ENCODE assay signal across 8 cellular contexts in genomic region chr6:79078057-79078969, GRCh38. TPM values are rescaled to one million over a fixed set of nuclear protein-coding genes. Genes with fewer than 3 reads are reported as not detected.
DNase-seq lines count a peak whose midpoint lies in the region; ATAC-seq, FAIRE-seq and TF ChIP-seq lines count a peak whose summit lies in the region.

Gene PHIP (minus strand): TSS chr6:79078254. CDS start chr6:79078068, 186 bp downstream.

- 0% methylated on average over 51 to 73 of the region's 73 CpGs for WGBS in aorta, 2 donors

- no peaks in the 10 kb centered on the region for H3K36me3 ChIP-seq in astrocyte (ENCODE audit: insufficient read depth, low read length)
- H3K36me3 ChIP-seq in aorta (ENCODE audit: control insufficient read depth in 1 of 2, insufficient read depth in 2 of 2, low read length in 1 of 2), result no peaks in the 10 kb centered on the region

- H3K79me2 ChIP-seq in astrocyte (ENCODE audit: insufficient read depth, low read length), result peaks cover 30% of the 10 kb centered on the region

- H3K36me3 Mint-ChIP-seq in astrocyte (ENCODE audit: low read depth, unreplicated experiment), result no peaks in the 10 kb centered on the region

- peak within 1 kb of the TSS; percentile 98 for H2AFZ ChIP-seq in astrocyte (ENCODE audit: low read depth, low read length)

- no peaks in the 10 kb centered on the region for H4K20me1 ChIP-seq in astrocyte (ENCODE audit: insufficient read depth, low read length)

- no peak for FAIRE-seq in astrocyte (lab: Jason Lieb, UNC)

- peak within 1 kb of the TSS; percentile 95 for H3K27ac Mint-ChIP-seq in astrocyte (ENCODE audit: unreplicated experiment)

- H3K4me1 Mint-ChIP-seq in astrocyte (ENCODE audit: low read depth, unreplicated experiment), result peaks cover 6% of the 10 kb centered on the region

- no peaks in the 10 kb centered on the region for H3K9me3 Mint-ChIP-seq in astrocyte (ENCODE audit: unreplicated experiment)

- H3K27ac ChIP-seq in astrocyte (ENCODE audit: low read depth, low read length) (peak within 1 kb of the TSS; percentile 96), aorta (ENCODE audit: low read depth in 1 of 2, low read length in 2 of 2) (peak within 1 kb of the TSS; percentile 72 to 87)

- peak; percentile 77 for DNase-seq in NCI-H2029 treated with DMSO at 0.1 percent for 48 hours (lab: John Stamatoyannopoulos, UW)
- peak; percentile 89 for DNase-seq in T-helper 22 cell (ENCODE audit: low read depth)
- peak; percentile 98 for DNase-seq in astrocyte (ENCODE audit: low read depth)
- DNase-seq in hepatic stellate cell (ENCODE audit: low spot score), result peak; percentile 83
- peak; percentile 77 for DNase-seq in renal cortical epithelial cell (ENCODE audit: low read depth)
- DNase-seq in aorta, result peak; percentile 97 to 98

- H3K9ac ChIP-seq in astrocyte (ENCODE audit: low read length), result peak within 1 kb of the TSS; percentile 90

- peak within 1 kb of the TSS; percentile 90 for H3K4me3 Mint-ChIP-seq in astrocyte (ENCODE audit: unreplicated experiment)

- H3K27me3 Mint-ChIP-seq in astrocyte (ENCODE audit: low read depth, unreplicated experiment), result no peaks in the 10 kb centered on the region

- H3K4me1 ChIP-seq in astrocyte (ENCODE audit: insufficient read depth, low read length), result no peaks in the 10 kb centered on the region
- H3K4me1 ChIP-seq in aorta (ENCODE audit: control insufficient read depth in 1 of 2, insufficient read depth in 2 of 2, low read length in 2 of 2), result no peaks in the 10 kb centered on the region

- H3K4me2 ChIP-seq in astrocyte (ENCODE audit: low read length), result peak within 1 kb of the TSS; percentile 91

- intact Hi-C loops in aorta (cut with DNase I), result loop anchor here (1.0 to 10.0 kb wide), 4 partner anchors 156 to 1614 kb away; partner anchors contain the start of genes HMGN3 (in 2 of the 2), LCA5 (in 2 of the 2) and HTR1B (in 1 of the 2)

- ATAC-seq in GM18511 (IDR thresholded peaks at IDR 0.05; ENCODE audit: unreplicated experiment) (peak; percentile 75), HG03025 (IDR thresholded peaks at IDR 0.05; ENCODE audit: low FRiP score, unreplicated experiment) (peak; percentile 72), aorta (ENCODE audit: low FRiP score) (peak; percentile 97)

- H3K9me3 ChIP-seq in astrocyte (ENCODE audit: insufficient read depth, low read depth, low read length), result no peaks in the 10 kb centered on the region
- H3K9me3 ChIP-seq in aorta (ENCODE audit: control insufficient read depth, low read length), result no peaks in the 10 kb centered on the region

- no peak for TF ChIP-seq CTCF in astrocyte (IDR thresholded peaks at IDR 0.05; ENCODE audit: insufficient read depth, low read depth, low read length)

- H3K27me3 ChIP-seq in astrocyte (ENCODE audit: insufficient read depth, low read length) (no peaks in the 10 kb centered on the region), aorta (ENCODE audit: control insufficient read depth in 1 of 2, insufficient read depth in 2 of 2, low read length in 1 of 2) (no peaks in the 10 kb centered on the region)

- H3K4me3 ChIP-seq in astrocyte (ENCODE audit: insufficient read depth, low read depth, low read length), result peak within 1 kb of the TSS; percentile 96
- H3K4me3 ChIP-seq in aorta (ENCODE audit: low read length in 2 of 2), result peak within 1 kb of the TSS; percentile 97 to 100

RNA-seq across cellular contexts. Expression of gene PHIP, which starts in this region (rescaled TPM):
- 24.9 and 29.6 TPM in 2 replicates for total RNA-seq in astrocyte
- 15.1 and 36.9 TPM in 2 replicates for total RNA-seq in renal cortical epithelial cell
- 10 to 100 TPM; 31.5 to 38.0 TPM for total RNA-seq in aorta
- 10 to 100 TPM in 1 of 2 donors, 1 to 10 TPM in 1; 2.9 to 10.5 TPM for polyA plus RNA-seq in aorta

Comparison
In these comparisons a context has a peak if more than half of its experiments do, and no peak if none do; other contexts are left out.
1. Peak in every context shown above with its lines: DNase-seq, ATAC-seq, H3K4me3 ChIP-seq and H3K27ac ChIP-seq.